ENCODE assay signal across 1 cellular context in genomic region chr12:62977419-62977818, GRCh38.
TF ChIP-seq lines count a peak whose summit lies in the region.

No MANE protein-coding gene starts in this region.

TF ChIP-seq in SK-N-SH, 30 proteins besides CTCF, POLR2A, EP300 and RAD21 (continued from another document):
- TF ChIP-seq SIN3A (IDR thresholded peaks at IDR 0.05; ENCODE audit: borderline replicate concordance, low read depth, low read length) (no peak), YY1 (IDR thresholded peaks at IDR 0.05; ENCODE audit: low read depth) (no peak), SMC3 (IDR thresholded peaks at IDR 0.05; ENCODE audit: low read depth, low read length) (no peak), JUND (IDR thresholded peaks at IDR 0.05) (no peak), ELF1 (IDR thresholded peaks at IDR 0.05) (no peak), ZBTB33 (IDR thresholded peaks at IDR 0.05; ENCODE audit: borderline replicate concordance, low read depth) (no peak), RFX5 (IDR thresholded peaks at IDR 0.05; ENCODE audit: low read length) (no peak), EZH2phosphoT487 (IDR thresholded peaks at IDR 0.05; ENCODE audit: borderline replicate concordance, low read depth) (no peak)
